8 cellular contexts compared by ENCODE assay signal in genomic region chr12:39145175-39145999, GRCh38.
A peak's percentile ranks its signal among the peaks of the same experiment; 100 is the strongest.
DNase-seq lines count a peak whose midpoint lies in the region; TF ChIP-seq lines count a peak whose summit lies in the region.

No MANE protein-coding gene starts in this region.

- no peak for TF ChIP-seq POLR2A in esophagus squamous epithelium (IDR thresholded peaks at IDR 0.05)

- no peaks in the 10 kb centered on the region for H3K27me3 ChIP-seq in GM06990 (replicated peaks; ENCODE audit: control insufficient read depth, insufficient read depth, low read length)
- peaks cover 0 to 38% (median 0%) of the 10 kb centered on the region in 4 donors for H3K27me3 ChIP-seq in esophagus squamous epithelium

- WGBS in esophagus squamous epithelium, 2 donors = 7 to 22% methylated on average over 10 to 29 of the region's 70 CpGs
- WGBS in urinary bladder = 4% methylated on average over 70 of the region's 70 CpGs

- H3K27ac ChIP-seq in HEK293 (ENCODE audit: extremely low read depth, low read depth, low read length) (peak overlapping the region; percentile 22; the same call in 1 of the 2 replicates), esophagus squamous epithelium (peak overlapping the region in 1 of 4 donors; percentile 33), urinary bladder (ENCODE audit: low read depth) (no peak overlapping the region)

- peaks cover 49% of the 10 kb centered on the region for H3K9me3 Mint-ChIP-seq in nephron progenitor cell

- peak overlapping the region; percentile 38 for H3K4me3 Mint-ChIP-seq in nephron progenitor cell

- no peaks in the 10 kb centered on the region for H3K4me1 Mint-ChIP-seq in nephron progenitor cell

- H3K4me3 ChIP-seq in GM06990 (replicated peaks; ENCODE audit: low read depth, low read length) (no peak overlapping the region), HEK293 (ENCODE audit: low read depth, low read length) (peak overlapping the region; percentile 44), esophagus squamous epithelium (peak overlapping the region; percentile 50 to 70 (median 52)), urinary bladder (ENCODE audit: low read depth, low read length) (peak overlapping the region; percentile 28)

- H3K36me3 Mint-ChIP-seq in nephron progenitor cell (ENCODE audit: low read depth) = peaks cover 10% of the 10 kb centered on the region

- intact Hi-C loops in esophagus squamous epithelium (cut with DNase I) = loop anchor here (10.0 kb wide), 1 partner anchor 129 kb away; no protein-coding TSS in a partner anchor

- no peaks in the 10 kb centered on the region; the same call in 1 of the 2 replicates for H3K9me3 ChIP-seq in HEK293 (ENCODE audit: control insufficient read depth, insufficient read depth, low read depth, low read length)
- peaks cover 0 to 10% (median 7%) of the 10 kb centered on the region in 3 donors for H3K9me3 ChIP-seq in esophagus squamous epithelium

- no peaks in the 10 kb centered on the region for H3K4me1 ChIP-seq in HEK293 (ENCODE audit: control insufficient read depth, insufficient read depth, low read length)
- H3K4me1 ChIP-seq in esophagus squamous epithelium = peaks cover 3 to 18% (median 10%) of the 10 kb centered on the region in 3 donors
- H3K4me1 ChIP-seq in urinary bladder (ENCODE audit: insufficient read depth) = no peaks in the 10 kb centered on the region

- no peak for DNase-seq in GM06990 (ENCODE audit: extremely low read depth, insufficient read length)
- peak; percentile 1 for DNase-seq in SKM-1 (lab: John Stamatoyannopoulos, UW; ENCODE audit: unreplicated experiment)
- DNase-seq in esophagus squamous epithelium (lab: John Stamatoyannopoulos, UW) = no peak
- peak; percentile 57 for DNase-seq in nephron progenitor cell
- no peak for DNase-seq in 8988T
- no peak for DNase-seq in NCI-H2029 (lab: John Stamatoyannopoulos, UW)

- H3K27ac Mint-ChIP-seq in nephron progenitor cell = no peak overlapping the region

- H3K36me3 ChIP-seq in GM06990 (ENCODE audit: control insufficient read depth, insufficient read depth, low read length) (no peaks in the 10 kb centered on the region), HEK293 (ENCODE audit: control insufficient read depth in 2 of 2, insufficient read depth in 1 of 2, low read length in 2 of 2) (no peaks in the 10 kb centered on the region), esophagus squamous epithelium (no peaks in the 10 kb centered on the region), urinary bladder (ENCODE audit: insufficient read depth) (no peaks in the 10 kb centered on the region)

- CTCF ChIA-PET in HEK293 (lab: Yijun Ruan, JAX) = interaction anchor here (0.6 to 3.8 kb wide), 5 partner anchors 88 to 1080 kb away, joined by 3 to 24 read pairs (median 3); no protein-coding TSS in a partner anchor

- peak; percentile 24 for TF ChIP-seq CTCF in GM06990 (IDR thresholded peaks at IDR 0.05; ENCODE audit: insufficient read depth, low read length, poor library complexity, severe bottlenecking)
- no peak for TF ChIP-seq CTCF in HEK293 (tag by site-specific recombination; IDR thresholded peaks at IDR 0.05)
- TF ChIP-seq CTCF in esophagus squamous epithelium (IDR thresholded peaks at IDR 0.05) = peak in 5 of 6 experiments; percentile 46 to 82 (median 66)
- peak; percentile 34 for TF ChIP-seq CTCF in nephron progenitor cell (IDR thresholded peaks at IDR 0.05)

- POLR2A ChIA-PET in HEK293 (lab: Yijun Ruan, JAX) = no interaction called here

- H3K27me3 Mint-ChIP-seq in nephron progenitor cell (ENCODE audit: low read depth, poor library complexity) = peaks cover 9% of the 10 kb centered on the region

TF ChIP-seq in HEK293, 187 proteins besides CTCF, POLR2A, EP300 and RAD21:
- 0 out of 2 replicates have a peak, but pooled peaks have one; percentile 13 for TF ChIP-seq ZNF335 (tag by site-specific recombination; conservative IDR thresholded peaks at IDR 0.05)
- no peak for TF ChIP-seq ZNF433 (tag by site-specific recombination; IDR thresholded peaks at IDR 0.05; ENCODE audit: low read depth)

Comparison
In these comparisons a context has a peak if more than half of its experiments do, and no peak if none do; other contexts are left out.
1. DNase-seq: peak in SKM-1 (single experiment) and nephron progenitor cell (single experiment); none in GM06990 (single experiment), esophagus squamous epithelium (single experiment), 8988T (single experiment) and NCI-H2029 (single experiment).